Comparison of ENCODE assay signal across 8 cellular contexts in the genomic region with DNA sequence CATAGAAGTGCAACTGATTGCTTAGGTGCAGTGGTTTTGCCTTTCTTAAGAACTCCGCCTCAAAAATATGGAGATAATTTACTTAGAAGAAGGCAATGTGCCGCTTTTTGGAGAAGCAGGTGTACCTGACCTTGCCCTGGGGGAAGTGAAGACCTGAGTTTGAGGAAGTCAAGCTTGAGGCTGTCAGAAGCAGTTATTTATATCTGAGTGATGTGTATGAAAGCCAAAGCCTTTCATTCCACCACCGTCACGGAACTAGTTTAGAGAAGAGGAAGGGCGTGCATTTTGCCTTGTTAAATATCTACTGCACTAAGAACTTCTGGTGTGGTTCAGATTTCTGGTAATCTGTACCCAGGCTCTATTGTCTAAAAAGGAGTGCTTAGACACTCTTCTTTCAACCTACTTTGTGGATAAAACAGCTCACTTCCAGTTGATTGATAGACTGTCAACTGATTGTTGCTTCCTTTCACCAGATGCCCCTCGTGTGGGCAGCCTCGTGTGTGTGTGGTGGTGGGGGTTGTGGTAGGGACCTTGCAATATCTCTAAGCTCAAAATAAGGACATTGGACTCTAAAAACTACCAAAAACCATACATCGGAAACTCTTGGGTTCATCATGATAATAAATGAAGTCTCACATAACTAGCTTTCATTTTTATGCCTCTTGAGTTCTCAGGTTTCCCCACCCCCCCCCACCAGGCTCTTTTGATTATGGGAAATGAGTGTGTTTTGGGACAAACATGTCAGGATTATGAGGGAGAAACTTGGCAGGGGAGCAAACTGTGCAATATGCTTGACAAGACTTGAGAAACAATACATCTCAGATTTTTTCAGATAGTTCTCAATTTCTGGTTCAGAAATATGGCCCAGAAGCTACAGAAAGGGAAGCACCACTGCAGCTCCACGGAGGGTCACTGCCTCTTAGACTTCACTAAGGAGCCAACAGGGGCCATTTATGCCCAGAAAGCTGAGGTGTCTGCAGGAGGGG.
DNase-seq lines count a peak whose midpoint lies in the region; ATAC-seq, FAIRE-seq and TF ChIP-seq lines count a peak whose summit lies in the region.

No MANE protein-coding gene starts in this region.

- DNase-seq in GM12892 (ENCODE audit: insufficient read length), result peak; percentile 43
- DNase-seq in KBM-7, result peak; percentile 91
- DNase-seq in esophagus muscularis mucosa (ENCODE audit: extremely low spot score), result no peak
- DNase-seq in sciatic nerve (ENCODE audit: low spot score), result no peak
- DNase-seq in aorta, result no peak
- DNase-seq in T1000 (lab: John Stamatoyannopoulos, UW), result no peak

- FAIRE-seq in GM12892 (lab: Jason Lieb, UNC), result no peak

- in situ Hi-C loops in KBM-7 (cut with MboI; ENCODE audit: low pct_unique_long_range_greater_than_20kb, low sequenced_read_pairs), result no loop called here

- TF ChIP-seq POLR2A in GM12892 (IDR thresholded peaks at IDR 0.05; ENCODE audit: low read depth, low read length) (peak; percentile 61; the same call in 1 of the 2 replicates), esophagus muscularis mucosa (IDR thresholded peaks at IDR 0.05; ENCODE audit: low read depth) (no peak)

- H3K36me3 ChIP-seq in esophagus muscularis mucosa (no peaks in the 10 kb centered on the region), aorta (ENCODE audit: control insufficient read depth in 1 of 2, insufficient read depth in 2 of 2, low read length in 1 of 2) (no peaks in the 10 kb centered on the region)

- H3K27me3 ChIP-seq in esophagus muscularis mucosa (no peaks in the 10 kb centered on the region), aorta (ENCODE audit: control insufficient read depth in 1 of 2, insufficient read depth in 2 of 2, low read length in 1 of 2) (no peaks in the 10 kb centered on the region)

- H3K27ac ChIP-seq in esophagus muscularis mucosa (replicated peaks in 1 of 4), result peak overlapping the region; percentile 60 to 75 (median 62)
- H3K27ac ChIP-seq in aorta (ENCODE audit: low read depth in 1 of 2, low read length in 2 of 2), result peak overlapping the region in 1 of 2 donors; percentile 11

- no peak for TF ChIP-seq EP300 in esophagus muscularis mucosa (IDR thresholded peaks at IDR 0.05)

- ATAC-seq in GM21576 (IDR thresholded peaks at IDR 0.05; ENCODE audit: unreplicated experiment) (peak; percentile 87), sciatic nerve (peak; percentile 27), aorta (ENCODE audit: low FRiP score) (no peak)

- H3K4me3 ChIP-seq in WI38 (ENCODE audit: low read depth, low read length) (peak overlapping the region; percentile 53), esophagus muscularis mucosa (no peak overlapping the region), aorta (ENCODE audit: low read length in 2 of 2) (no peak overlapping the region)

- WGBS in esophagus muscularis mucosa, result 57% methylated on average over 9 of the region's 9 CpGs
- 54 to 55% methylated on average over 9 of the region's 9 CpGs for WGBS in aorta, 2 donors

- no peak for TF ChIP-seq CTCF in WI38 (IDR thresholded peaks at IDR 0.05; ENCODE audit: low read depth, low read length)
- no peak for TF ChIP-seq CTCF in esophagus muscularis mucosa (IDR thresholded peaks at IDR 0.05)

- H3K9me3 ChIP-seq in esophagus muscularis mucosa, result no peaks in the 10 kb centered on the region
- H3K9me3 ChIP-seq in aorta (ENCODE audit: control insufficient read depth, low read length), result no peaks in the 10 kb centered on the region

- intact Hi-C loops in esophagus muscularis mucosa (cut with DNase I), result loop anchor here (5.0 kb wide), 1 partner anchor 79 kb away; a partner anchor contains a TSS
- intact Hi-C loops in sciatic nerve (cut with DNase I), result no loop called here
- intact Hi-C loops in aorta (cut with DNase I), result no loop called here

- H3K4me1 ChIP-seq in esophagus muscularis mucosa (peaks cover 35 to 45% (median 45%) of the 10 kb centered on the region in 4 donors), aorta (ENCODE audit: control insufficient read depth in 1 of 2, insufficient read depth in 2 of 2, low read length in 2 of 2) (peaks cover 0 to 7% of the 10 kb centered on the region in 2 donors)

Comparison
In these comparisons a context has a peak if more than half of its experiments do, and no peak if none do; other contexts are left out.
1. DNase-seq: peak in GM12892 (single experiment) and KBM-7 (single experiment); none in esophagus muscularis mucosa (single experiment), sciatic nerve (single experiment), aorta (0 of 2) and T1000 (single experiment).